Comparison of ENCODE assay signal across 2 cellular contexts in genomic region chr9:98222885-98223640, GRCh38.
TF ChIP-seq lines count a peak whose summit lies in the region.

No MANE protein-coding gene starts in this region.

TF ChIP-seq in GM23338, 12 proteins besides CTCF, POLR2A, EP300 and RAD21 (continued from another document):
- no peak for TF ChIP-seq ZNF462 (CRISPR knock-in tag; IDR thresholded peaks at IDR 0.05)
- TF ChIP-seq ZNF114 (CRISPR knock-in tag; IDR thresholded peaks at IDR 0.05) = no peak
- no peak for TF ChIP-seq REST (IDR thresholded peaks at IDR 0.05; ENCODE audit: unreplicated experiment)
- no peak for TF ChIP-seq ETS1 (IDR thresholded peaks at IDR 0.05)
- no peak for TF ChIP-seq POLR2AphosphoS5 (IDR thresholded peaks at IDR 0.05; ENCODE audit: low read depth)
- no peak for TF ChIP-seq EZH2 (IDR thresholded peaks at IDR 0.05; ENCODE audit: low read depth, unreplicated experiment)
- no peak for TF ChIP-seq ZNF331 (CRISPR knock-in tag; IDR thresholded peaks at IDR 0.05; ENCODE audit: low read depth)

TF ChIP-seq in SK-N-SH, 30 proteins besides CTCF, POLR2A, EP300 and RAD21 (continued from another document):
- TF ChIP-seq TAF1 (IDR thresholded peaks at IDR 0.05; ENCODE audit: borderline replicate concordance, low read depth, low read length) = no peak
- peak; percentile 65; the same call in 1 of the 2 replicates for TF ChIP-seq YY1 (IDR thresholded peaks at IDR 0.05; ENCODE audit: low read depth)
- TF ChIP-seq USF1 (IDR thresholded peaks at IDR 0.05; ENCODE audit: borderline replicate concordance, low read depth) = 0 out of 2 replicates have a peak, but pooled peaks have one; percentile 9
- TF ChIP-seq GABPA (IDR thresholded peaks at IDR 0.05; ENCODE audit: low read depth) = peak; percentile 44
- peak; percentile 83 for TF ChIP-seq NFIC (IDR thresholded peaks at IDR 0.05; ENCODE audit: borderline replicate concordance)
- no peak for TF ChIP-seq IRF3 (IDR thresholded peaks at IDR 0.05; ENCODE audit: low read depth, low read length)
- TF ChIP-seq PBX3 (IDR thresholded peaks at IDR 0.05) = peak; percentile 66
- TF ChIP-seq RXRA (IDR thresholded peaks at IDR 0.05; ENCODE audit: borderline replicate concordance, low read depth) = peak; percentile 88
- TF ChIP-seq REST (IDR thresholded peaks at IDR 0.05; ENCODE audit: low read depth, low read length) = no peak
- TF ChIP-seq TCF12 (IDR thresholded peaks at IDR 0.05) = peak; percentile 74
- TF ChIP-seq SIN3A (IDR thresholded peaks at IDR 0.05; ENCODE audit: borderline replicate concordance, low read depth, low read length) = no peak
